Comparison of ENCODE assay signal across 10 cellular contexts in the genomic region with DNA sequence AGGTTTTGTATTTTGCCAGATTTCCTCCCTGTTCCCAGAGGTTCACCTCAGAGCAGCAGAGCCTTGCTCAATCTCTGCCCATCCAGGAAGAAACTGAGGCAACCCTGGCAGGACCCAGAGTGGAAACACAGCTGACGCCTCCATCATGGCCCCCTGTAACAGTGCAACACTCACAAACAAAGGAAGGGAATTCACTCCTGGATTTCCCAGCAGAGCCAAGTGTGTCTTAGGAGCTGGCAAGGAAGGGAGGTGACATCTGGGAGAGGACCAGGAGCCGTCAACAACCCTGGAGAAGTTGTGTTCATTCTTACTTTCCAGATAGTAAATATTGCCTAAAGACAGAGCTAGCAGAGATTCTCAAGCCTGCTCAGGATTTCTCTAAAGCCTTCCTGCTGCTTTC.
DNase-seq lines count a peak whose midpoint lies in the region; ATAC-seq, FAIRE-seq and TF ChIP-seq lines count a peak whose summit lies in the region.
"Had no signal": no experiment of that assay in that cellular context is flagged by ENCODE, and none has a peak within 500 bp of the region (broad histone marks: within the 10 kb centered on the region; RNA-seq: fewer than 3 reads in every experiment).

No MANE protein-coding gene starts in this region.

- no peak for TF ChIP-seq CTCF in right lobe of liver (IDR thresholded peaks at IDR 0.05)

- no peaks in the 10 kb centered on the region for H3K36me3 Mint-ChIP-seq in T-helper 1 cell treated with Interleukin-12 subunit alpha and Interleukin-12 subunit beta and Interleukin-4 antibody, amounts not matched to agents 30 μg/mL and 1 μg/mL, for 36 hours (ENCODE audit: low read depth)
- no peaks in the 10 kb centered on the region for H3K36me3 Mint-ChIP-seq in activated naive CD8-positive, alpha-beta T cell treated with anti-CD3 and anti-CD28 coated beads for 36 hours

- no peaks in the 10 kb centered on the region for H3K27me3 Mint-ChIP-seq in T-helper 1 cell treated with Interleukin-12 subunit alpha and Interleukin-12 subunit beta and Interleukin-4 antibody, amounts not matched to agents 30 μg/mL and 1 μg/mL, for 36 hours (ENCODE audit: low read depth)
- H3K27me3 Mint-ChIP-seq in activated naive CD8-positive, alpha-beta T cell treated with anti-CD3 and anti-CD28 coated beads for 36 hours, result no peaks in the 10 kb centered on the region

- intact Hi-C loops in right lobe of liver (cut with DNase I), result loop anchor here in 1 of 2 donors (10.0 kb wide), 1 partner anchor 70 kb away; the partner anchor contains the start of gene IRF2BPL

- H3K36me3 ChIP-seq in right lobe of liver, result no peaks in the 10 kb centered on the region
- no peaks in the 10 kb centered on the region for H3K36me3 ChIP-seq in subcutaneous abdominal adipose tissue (ENCODE audit: control insufficient read depth in 5 of 5, insufficient read depth in 5 of 5, low read length in 5 of 5)

- H3K27ac Mint-ChIP-seq in T-helper 1 cell treated with Interleukin-12 subunit alpha and Interleukin-12 subunit beta and Interleukin-4 antibody, amounts not matched to agents 30 μg/mL and 1 μg/mL, for 36 hours, result peak overlapping the region; percentile 10
- peak overlapping the region; percentile 69 for H3K27ac Mint-ChIP-seq in activated naive CD8-positive, alpha-beta T cell treated with anti-CD3 and anti-CD28 coated beads for 36 hours

- DNase-seq in T-helper 1 cell (no peak), right lobe of liver (no peak), NCI-H2196 treated with DMSO at 0.1 percent for 48 hours (lab: John Stamatoyannopoulos, UW; ENCODE audit: unreplicated experiment) (no peak), H54 (ENCODE audit: insufficient read length, low spot score) (no peak)
- DNase-seq in activated naive CD8-positive, alpha-beta T cell treated with anti-CD3 and anti-CD28 coated beads for 36 hours, result no peak
- DNase-seq: activated CD8-positive, alpha-beta memory T cell treated with anti-CD3 and anti-CD28 coated beads for 24 hours had no signal

- peaks cover 48% of the 10 kb centered on the region for H3K4me1 Mint-ChIP-seq in T-helper 1 cell treated with Interleukin-12 subunit alpha and Interleukin-12 subunit beta and Interleukin-4 antibody, amounts not matched to agents 30 μg/mL and 1 μg/mL, for 36 hours (ENCODE audit: low read depth)
- H3K4me1 Mint-ChIP-seq in activated naive CD8-positive, alpha-beta T cell treated with anti-CD3 and anti-CD28 coated beads for 36 hours, result peaks cover 46% of the 10 kb centered on the region

- no peaks in the 10 kb centered on the region for H3K9me3 Mint-ChIP-seq in T-helper 1 cell treated with Interleukin-12 subunit alpha and Interleukin-12 subunit beta and Interleukin-4 antibody, amounts not matched to agents 30 μg/mL and 1 μg/mL, for 36 hours
- no peaks in the 10 kb centered on the region for H3K9me3 Mint-ChIP-seq in activated naive CD8-positive, alpha-beta T cell treated with anti-CD3 and anti-CD28 coated beads for 36 hours

- H3K4me3 Mint-ChIP-seq in T-helper 1 cell treated with Interleukin-12 subunit alpha and Interleukin-12 subunit beta and Interleukin-4 antibody, amounts not matched to agents 30 μg/mL and 1 μg/mL, for 36 hours, result no peak overlapping the region
- no peak overlapping the region for H3K4me3 Mint-ChIP-seq in activated naive CD8-positive, alpha-beta T cell treated with anti-CD3 and anti-CD28 coated beads for 36 hours

- H3K4me1 ChIP-seq in right lobe of liver (peaks cover 0 to 40% (median 16%) of the 10 kb centered on the region in 4 donors), subcutaneous abdominal adipose tissue (ENCODE audit: control insufficient read depth in 5 of 5, insufficient read depth in 5 of 5, low read length in 5 of 5) (peaks cover 22 to 68% (median 67%) of the 10 kb centered on the region in 5 donors)

- H3K27me3 ChIP-seq in right lobe of liver (no peaks in the 10 kb centered on the region), subcutaneous abdominal adipose tissue (ENCODE audit: control insufficient read depth in 5 of 5, insufficient read depth in 4 of 5, low read length in 5 of 5) (no peaks in the 10 kb centered on the region)

- H3K9ac ChIP-seq in subcutaneous abdominal adipose tissue (ENCODE audit: low read length in 5 of 5), result peak overlapping the region in 3 of 5 donors; percentile 39 to 59 (median 56)

- H3K4me3 ChIP-seq in right lobe of liver (no peak overlapping the region), subcutaneous abdominal adipose tissue (ENCODE audit: low read depth in 1 of 5, low read length in 5 of 5) (no peak overlapping the region)

- 78% methylated on average over 1 of the region's 2 CpGs for WGBS in right lobe of liver (ENCODE audit: insufficient coverage, low coverage, low lambda C conversion rate, missing lambda C conversion rate)

- FAIRE-seq in H54 (lab: Jason Lieb, UNC), result no peak
- FAIRE-seq: A204.1 had no signal

- H3K9me3 ChIP-seq in right lobe of liver (no peaks in the 10 kb centered on the region), subcutaneous abdominal adipose tissue (ENCODE audit: control insufficient read depth in 5 of 5, low read length in 5 of 5) (no peaks in the 10 kb centered on the region)

- no peak for TF ChIP-seq POLR2A in right lobe of liver (IDR thresholded peaks at IDR 0.05)
- TF ChIP-seq POLR2A in H54 (IDR thresholded peaks at IDR 0.05; ENCODE audit: low read depth, low read length), result no peak

- no peak for ATAC-seq in right lobe of liver
- ATAC-seq in HG02885 (IDR thresholded peaks at IDR 0.05; ENCODE audit: poor library complexity, unreplicated experiment), result no peak

- H3K27ac ChIP-seq in right lobe of liver, result peak overlapping the region; percentile 90 to 95 (median 92)
- peak overlapping the region; percentile 96 for H3K27ac ChIP-seq in subcutaneous abdominal adipose tissue (ENCODE audit: low read depth, low read length)
